In genomic region chr2:213152065-213152794, GRCh38 we compare ENCODE assay signal across 8 cellular contexts. TPM values are rescaled to one million over a fixed set of nuclear protein-coding genes. Genes with fewer than 3 reads are reported as not detected.
DNase-seq lines count a peak whose midpoint lies in the region; ATAC-seq, FAIRE-seq and TF ChIP-seq lines count a peak whose summit lies in the region.

No MANE protein-coding gene starts in this region.

- peak overlapping the region; percentile 91 for H3K4me3 ChIP-seq in DOHH2 (ENCODE audit: low read length)
- H3K4me3 ChIP-seq in small intestine (ENCODE audit: low read depth in 1 of 2, low read length in 2 of 2), result peak overlapping the region; percentile 61 to 65

- H4K20me1 ChIP-seq in DOHH2 (ENCODE audit: control insufficient read depth, insufficient read depth, low read depth, low read length), result no peaks in the 10 kb centered on the region

- H3K36me3 ChIP-seq in DOHH2 (ENCODE audit: control insufficient read depth, low read length) (peaks cover 11% of the 10 kb centered on the region), small intestine (ENCODE audit: control insufficient read depth in 2 of 2, insufficient read depth in 2 of 2, low read length in 2 of 2) (no peaks in the 10 kb centered on the region)

- 0 to 2% (median 1%) methylated on average over 39 of the region's 39 CpGs for WGBS in small intestine, 3 donors

- H3F3A ChIP-seq in DOHH2 (ENCODE audit: control insufficient read depth, insufficient read depth), result peaks cover 20% of the 10 kb centered on the region

- peak; percentile 85 for FAIRE-seq in islet of Langerhans (lab: Jason Lieb, UNC)
- FAIRE-seq in small intestine (lab: Jason Lieb, UNC), result no peak

- H3K9me3 ChIP-seq in DOHH2 (ENCODE audit: control insufficient read depth, insufficient read depth, low read length), result no peaks in the 10 kb centered on the region
- H3K9me3 ChIP-seq in small intestine (ENCODE audit: control insufficient read depth, low read depth), result no peaks in the 10 kb centered on the region

- no peaks in the 10 kb centered on the region for H3K9me2 ChIP-seq in DOHH2 (replicated peaks; ENCODE audit: control insufficient read depth, low read length)

- H3K79me2 ChIP-seq in DOHH2 (ENCODE audit: control insufficient read depth, low read length), result peaks cover 56% of the 10 kb centered on the region

- peaks cover 64% of the 10 kb centered on the region for H3K4me1 ChIP-seq in DOHH2 (ENCODE audit: control insufficient read depth, low read length)
- H3K4me1 ChIP-seq in small intestine (ENCODE audit: control insufficient read depth in 2 of 2, insufficient read depth in 1 of 2, low read depth in 1 of 2, low read length in 1 of 2), result no peaks in the 10 kb centered on the region

- peak; percentile 31 to 76 for DNase-seq in SHP77 (lab: John Stamatoyannopoulos, UW)
- peak; percentile 8 for DNase-seq in central memory CD4-positive, alpha-beta T cell
- DNase-seq in small intestine, result peak; percentile 47

- H3K27me3 ChIP-seq in DOHH2 (ENCODE audit: control insufficient read depth, low read length) (no peaks in the 10 kb centered on the region), small intestine (ENCODE audit: control insufficient read depth in 2 of 2, insufficient read depth in 2 of 2, low read length in 2 of 2) (no peaks in the 10 kb centered on the region)

- peak; percentile 27 for ATAC-seq in GM19397 (IDR thresholded peaks at IDR 0.05; ENCODE audit: unreplicated experiment)
- ATAC-seq in HG03520 (IDR thresholded peaks at IDR 0.05; ENCODE audit: unreplicated experiment), result peak; percentile 15
- ATAC-seq in HG03159 (IDR thresholded peaks at IDR 0.05; ENCODE audit: unreplicated experiment), result no peak

- H3K27ac ChIP-seq in DOHH2 (ENCODE audit: low read depth, low read length) (peak overlapping the region; percentile 89), small intestine (ENCODE audit: low read depth in 1 of 2, low read length in 1 of 2) (peak overlapping the region; percentile 46 to 90)

- peak overlapping the region; percentile 93 for H3K4me2 ChIP-seq in DOHH2 (ENCODE audit: low read length)

- TF ChIP-seq CTCF in DOHH2 (IDR thresholded peaks at IDR 0.05; ENCODE audit: low read depth, low read length, poor library complexity, severe bottlenecking), result peak; percentile 43

RNA-seq across cellular contexts. Expression of gene IKZF2, which starts 0.8 kb away (rescaled TPM):
- polyA plus RNA-seq in small intestine, result under 1 TPM; under 0.01 to 0.43 (median under 0.01) TPM
